ENCODE assay signal across 9 cellular contexts in genomic region chr7:157404845-157405481, GRCh38.
DNase-seq lines count a peak whose midpoint lies in the region; ATAC-seq, FAIRE-seq and TF ChIP-seq lines count a peak whose summit lies in the region.
"Had no signal": no experiment of that assay in that cellular context is flagged by ENCODE, and none has a peak within 500 bp of the region (broad histone marks: within the 10 kb centered on the region; RNA-seq: fewer than 3 reads in every experiment).

No MANE protein-coding gene starts in this region.

- no peak overlapping the region for H3K4me3 ChIP-seq in hepatocyte
- no peak overlapping the region for H3K4me3 ChIP-seq in small intestine (ENCODE audit: low read depth in 1 of 2, low read length in 2 of 2)

- H3K9me3 Mint-ChIP-seq in activated naive CD4-positive, alpha-beta T cell treated with anti-CD3 and anti-CD28 coated beads, Interleukin-2, amount 10 ng/mL, durations not matched to agents 7 days and 5 days, result no peaks in the 10 kb centered on the region
- H3K9me3 Mint-ChIP-seq: stimulated activated memory B cell treated with anti-CD40 and anti-IgM and Interleukin-4, amounts not matched to agents 10 μg/mL and 1 μg/mL and 100 μg/mL, for 72 hours had no signal

- H3K27ac Mint-ChIP-seq in activated naive CD4-positive, alpha-beta T cell treated with anti-CD3 and anti-CD28 coated beads, Interleukin-2, amount 10 ng/mL, durations not matched to agents 7 days and 5 days, result no peak overlapping the region
- H3K27ac Mint-ChIP-seq: stimulated activated memory B cell treated with anti-CD40 and anti-IgM and Interleukin-4, amounts not matched to agents 10 μg/mL and 1 μg/mL and 100 μg/mL, for 72 hours had no signal

- no peak for FAIRE-seq in small intestine (lab: Jason Lieb, UNC)

- CTCF ChIA-PET in activated naive CD4-positive, alpha-beta T cell treated with anti-CD3 and anti-CD28 coated beads, Interleukin-2, amount 10 ng/mL, durations not matched to agents 7 days and 5 days (lab: Charles Lee), result interaction anchor here (1.0 to 1.2 kb wide), 2 partner anchors 8 to 187 kb away, joined by 3 to 4 read pairs; no protein-coding TSS in a partner anchor

- peaks cover 13% of the 10 kb centered on the region for H3K4me1 Mint-ChIP-seq in activated naive CD4-positive, alpha-beta T cell treated with anti-CD3 and anti-CD28 coated beads, Interleukin-2, amount 10 ng/mL, durations not matched to agents 7 days and 5 days

- peak; percentile 51 for DNase-seq in activated naive CD4-positive, alpha-beta T cell treated with Interleukin-2 at 50 U/mL for 16 hours
- DNase-seq in activated naive CD4-positive, alpha-beta T cell (lab: John Stamatoyannopoulos, UW), result no peak
- DNase-seq in activated naive CD4-positive, alpha-beta T cell treated with anti-CD3 and anti-CD28 coated beads, Interleukin-2, amount 10 ng/mL, durations not matched to agents 7 days and 5 days, result peak; percentile 40
- DNase-seq in hepatocyte (ENCODE audit: low spot score) (peak; percentile 78), ureter (ENCODE audit: low spot score) (peak; percentile 80), small intestine (no peak), NCI-H1436 treated with DMSO at 0.1 percent for 48 hours (lab: John Stamatoyannopoulos, UW) (no peak)

- peaks cover 4% of the 10 kb centered on the region for H3K4me1 ChIP-seq in hepatocyte (ENCODE audit: insufficient read depth)
- H3K4me1 ChIP-seq in small intestine (ENCODE audit: control insufficient read depth in 2 of 2, insufficient read depth in 1 of 2, low read depth in 1 of 2, low read length in 1 of 2), result no peaks in the 10 kb centered on the region

- H3K4me2 ChIP-seq in hepatocyte, result no peak overlapping the region

- H3K9me3 ChIP-seq in hepatocyte (ENCODE audit: low read depth) (no peaks in the 10 kb centered on the region), small intestine (ENCODE audit: control insufficient read depth, low read depth) (no peaks in the 10 kb centered on the region)

- H3K79me2 ChIP-seq in hepatocyte, result peaks cover 17% of the 10 kb centered on the region

- H3K36me3 ChIP-seq in hepatocyte (replicated peaks; ENCODE audit: insufficient read depth, low read depth) (no peaks in the 10 kb centered on the region), small intestine (ENCODE audit: control insufficient read depth in 2 of 2, insufficient read depth in 2 of 2, low read length in 2 of 2) (peaks cover 4 to 9% of the 10 kb centered on the region in 2 donors)

- peaks cover 12% of the 10 kb centered on the region for H3K36me3 Mint-ChIP-seq in activated naive CD4-positive, alpha-beta T cell treated with anti-CD3 and anti-CD28 coated beads, Interleukin-2, amount 10 ng/mL, durations not matched to agents 7 days and 5 days

- no peaks in the 10 kb centered on the region for H3K9me2 ChIP-seq in hepatocyte (replicated peaks; ENCODE audit: insufficient read depth)

- H3K4me3 Mint-ChIP-seq in activated naive CD4-positive, alpha-beta T cell treated with anti-CD3 and anti-CD28 coated beads, Interleukin-2, amount 10 ng/mL, durations not matched to agents 7 days and 5 days, result no peak overlapping the region
- H3K4me3 Mint-ChIP-seq: stimulated activated memory B cell treated with anti-CD40 and anti-IgM and Interleukin-4, amounts not matched to agents 10 μg/mL and 1 μg/mL and 100 μg/mL, for 72 hours had no signal

- H2AFZ ChIP-seq in hepatocyte, result no peak overlapping the region

- 57% methylated on average over 15 of the region's 15 CpGs for WGBS in hepatocyte (ENCODE audit: low lambda C conversion rate, missing lambda C conversion rate)
- 72 to 82% (median 77%) methylated on average over 15 of the region's 15 CpGs for WGBS in small intestine, 3 donors

- no peaks in the 10 kb centered on the region for H4K20me1 ChIP-seq in hepatocyte (ENCODE audit: insufficient read depth, poor library complexity, severe bottlenecking)

- H3K27ac ChIP-seq in hepatocyte (peak overlapping the region; percentile 65), small intestine (ENCODE audit: low read depth in 1 of 2, low read length in 1 of 2) (no peak overlapping the region)

- no peak for ATAC-seq in HG03460 (IDR thresholded peaks at IDR 0.05; ENCODE audit: unreplicated experiment)
- ATAC-seq: stimulated activated memory B cell treated with anti-CD40 and anti-IgM and Interleukin-4, amounts not matched to agents 10 μg/mL and 1 μg/mL and 100 μg/mL, for 72 hours had no signal

- TF ChIP-seq CTCF in hepatocyte (IDR thresholded peaks at IDR 0.05; ENCODE audit: poor library complexity), result no peak

- no peaks in the 10 kb centered on the region for H3K27me3 ChIP-seq in hepatocyte
- H3K27me3 ChIP-seq in small intestine (ENCODE audit: control insufficient read depth in 2 of 2, insufficient read depth in 2 of 2, low read length in 2 of 2), result no peaks in the 10 kb centered on the region

- H3K27me3 Mint-ChIP-seq in activated naive CD4-positive, alpha-beta T cell treated with anti-CD3 and anti-CD28 coated beads, Interleukin-2, amount 10 ng/mL, durations not matched to agents 7 days and 5 days, result no peaks in the 10 kb centered on the region
- H3K27me3 Mint-ChIP-seq: stimulated activated memory B cell treated with anti-CD40 and anti-IgM and Interleukin-4, amounts not matched to agents 10 μg/mL and 1 μg/mL and 100 μg/mL, for 72 hours had no signal

Comparison
In these comparisons a context has a peak if more than half of its experiments do, and no peak if none do; other contexts are left out.
1. DNase-seq: peak in activated naive CD4-positive, alpha-beta T cell treated with Interleukin-2 at 50 U/mL for 16 hours (single experiment), activated naive CD4-positive, alpha-beta T cell treated with anti-CD3 and anti-CD28 coated beads, Interleukin-2, amount 10 ng/mL, durations not matched to agents 7 days and 5 days (single experiment), hepatocyte (single experiment) and ureter (single experiment); none in activated naive CD4-positive, alpha-beta T cell (0 of 4), small intestine (single experiment) and NCI-H1436 treated with DMSO at 0.1 percent for 48 hours (single experiment).